ENCODE assay signal across 8 cellular contexts in genomic region chr17:67546578-67547527, GRCh38.
A peak's percentile ranks its signal among the peaks of the same experiment; 100 is the strongest.
DNase-seq lines count a peak whose midpoint lies in the region; ATAC-seq, FAIRE-seq and TF ChIP-seq lines count a peak whose summit lies in the region.

No MANE protein-coding gene starts in this region.

- H3K9me3 ChIP-seq in heart left ventricle (no peaks in the 10 kb centered on the region), testis (no peaks in the 10 kb centered on the region)

- 48 to 56% (median 49%) methylated on average over 11 of the region's 11 CpGs for WGBS in heart left ventricle, 4 donors
- WGBS in testis, 2 donors, result 49 to 56% methylated on average over 11 of the region's 11 CpGs

- H3K27ac Mint-ChIP-seq in GM23338, result no peak overlapping the region

- H3K27ac ChIP-seq in GM23338 (ENCODE audit: low read depth) (no peak overlapping the region), heart left ventricle (peak overlapping the region in 7 of 12 donors; percentile 18 to 67 (median 43)), testis (peak overlapping the region in 1 of 2 donors; percentile 14)

- H3K4me1 Mint-ChIP-seq in GM23338, result peaks cover 23% of the 10 kb centered on the region

- DNase-seq in GM18507 (ENCODE audit: extremely low spot score, insufficient read length, low read depth) (peak; percentile 60), GM23338 (ENCODE audit: low spot score) (peak; percentile 40), NCI-H446 treated with DMSO at 0.1 percent for 48 hours (lab: John Stamatoyannopoulos, UW) (peak; percentile 7), heart left ventricle (peak; percentile 55 to 72 (median 68)), testis (peak; percentile 93), UCSD-AML1 (lab: John Stamatoyannopoulos, UW; ENCODE audit: unreplicated experiment) (no peak), superior temporal gyrus (ENCODE audit: extremely low spot score) (no peak), NCI-H526 treated with DMSO at 0.1 percent for 48 hours (lab: John Stamatoyannopoulos, UW) (no peak)

- H3K4me1 ChIP-seq in GM23338 (ENCODE audit: insufficient read depth) (peaks cover 16% of the 10 kb centered on the region), heart left ventricle (peaks cover 0 to 32% (median 11%) of the 10 kb centered on the region in 12 donors), testis (peaks cover 22% of the 10 kb centered on the region)

- H3F3A ChIP-seq in GM23338 (replicated peaks; ENCODE audit: low read depth), result 0 out of 2 replicates have a peak, but pooled peaks cover 3% of the 10 kb centered on the region

- no peak overlapping the region for H3K4me3 ChIP-seq in GM23338
- no peak overlapping the region for H3K4me3 ChIP-seq in heart left ventricle
- no peak overlapping the region for H3K4me3 ChIP-seq in testis

- no peaks in the 10 kb centered on the region for H3K36me3 ChIP-seq in GM23338 (ENCODE audit: insufficient read depth)
- H3K36me3 ChIP-seq in heart left ventricle, result no peaks in the 10 kb centered on the region
- no peaks in the 10 kb centered on the region for H3K36me3 ChIP-seq in testis (ENCODE audit: low read depth, missing control alignments)

- peak; percentile 72 for FAIRE-seq in GM18507 (lab: Jason Lieb, UNC)

- peak; percentile 55 for ATAC-seq in GM23338
- peak in 3 of 4 donors; percentile 77 to 85 (median 82) for ATAC-seq in heart left ventricle

- H2AFZ ChIP-seq in GM23338, result no peak overlapping the region

- peaks cover 4% of the 10 kb centered on the region; the same call in 1 of the 2 replicates for H3K79me2 ChIP-seq in GM23338 (replicated peaks; ENCODE audit: insufficient read depth)

- no peak overlapping the region for H3K4me2 ChIP-seq in GM23338

- TF ChIP-seq POLR2A in heart left ventricle (IDR thresholded peaks at IDR 0.05) (no peak), testis (IDR thresholded peaks at IDR 0.05) (no peak)

- no peaks in the 10 kb centered on the region for H3K9me3 Mint-ChIP-seq in GM23338

- 0 out of 2 replicates have a peak, but pooled peaks cover 5% of the 10 kb centered on the region for H3K9me2 ChIP-seq in GM23338 (ENCODE audit: insufficient read depth)

- no peaks in the 10 kb centered on the region for H3K36me3 Mint-ChIP-seq in GM23338 (ENCODE audit: low read depth)

- H4K20me1 ChIP-seq in GM23338 (replicated peaks; ENCODE audit: insufficient read depth), result 0 out of 2 replicates have a peak, but pooled peaks cover 5% of the 10 kb centered on the region

- H3K27me3 Mint-ChIP-seq in GM23338 (ENCODE audit: insufficient read depth, low read depth, poor library complexity), result peaks cover 4% of the 10 kb centered on the region

- intact Hi-C loops in heart left ventricle (cut with DNase I), result no loop called here
- intact Hi-C loops in testis (cut with DNase I; ENCODE audit: low total_unique reads), result no loop called here

- H3K4me3 Mint-ChIP-seq in GM23338, result no peak overlapping the region

- H3K27me3 ChIP-seq in GM23338 (ENCODE audit: insufficient read depth), result no peaks in the 10 kb centered on the region
- H3K27me3 ChIP-seq in heart left ventricle, result no peaks in the 10 kb centered on the region
- H3K27me3 ChIP-seq in testis, result no peaks in the 10 kb centered on the region

- TF ChIP-seq CTCF in GM23338 (conservative IDR thresholded peaks at IDR 0.05; ENCODE audit: low read depth in 2 of 2) (no peak), heart left ventricle (IDR thresholded peaks at IDR 0.05) (peak in 3 of 12 donors; percentile 10 to 17 (median 13)), testis (IDR thresholded peaks at IDR 0.05) (peak in 1 of 3 experiments; percentile 21)

TF ChIP-seq in GM23338, 12 proteins besides CTCF, POLR2A, EP300 and RAD21:
- TF ChIP-seq NANOG (IDR thresholded peaks at IDR 0.05; ENCODE audit: borderline replicate concordance), result no peak
- TF ChIP-seq ZNF114 (CRISPR knock-in tag; IDR thresholded peaks at IDR 0.05), result no peak
- TF ChIP-seq EZH2 (IDR thresholded peaks at IDR 0.05; ENCODE audit: low read depth, unreplicated experiment), result no peak
- no peak for TF ChIP-seq ETS1 (IDR thresholded peaks at IDR 0.05)
- TF ChIP-seq, protein P1, sequence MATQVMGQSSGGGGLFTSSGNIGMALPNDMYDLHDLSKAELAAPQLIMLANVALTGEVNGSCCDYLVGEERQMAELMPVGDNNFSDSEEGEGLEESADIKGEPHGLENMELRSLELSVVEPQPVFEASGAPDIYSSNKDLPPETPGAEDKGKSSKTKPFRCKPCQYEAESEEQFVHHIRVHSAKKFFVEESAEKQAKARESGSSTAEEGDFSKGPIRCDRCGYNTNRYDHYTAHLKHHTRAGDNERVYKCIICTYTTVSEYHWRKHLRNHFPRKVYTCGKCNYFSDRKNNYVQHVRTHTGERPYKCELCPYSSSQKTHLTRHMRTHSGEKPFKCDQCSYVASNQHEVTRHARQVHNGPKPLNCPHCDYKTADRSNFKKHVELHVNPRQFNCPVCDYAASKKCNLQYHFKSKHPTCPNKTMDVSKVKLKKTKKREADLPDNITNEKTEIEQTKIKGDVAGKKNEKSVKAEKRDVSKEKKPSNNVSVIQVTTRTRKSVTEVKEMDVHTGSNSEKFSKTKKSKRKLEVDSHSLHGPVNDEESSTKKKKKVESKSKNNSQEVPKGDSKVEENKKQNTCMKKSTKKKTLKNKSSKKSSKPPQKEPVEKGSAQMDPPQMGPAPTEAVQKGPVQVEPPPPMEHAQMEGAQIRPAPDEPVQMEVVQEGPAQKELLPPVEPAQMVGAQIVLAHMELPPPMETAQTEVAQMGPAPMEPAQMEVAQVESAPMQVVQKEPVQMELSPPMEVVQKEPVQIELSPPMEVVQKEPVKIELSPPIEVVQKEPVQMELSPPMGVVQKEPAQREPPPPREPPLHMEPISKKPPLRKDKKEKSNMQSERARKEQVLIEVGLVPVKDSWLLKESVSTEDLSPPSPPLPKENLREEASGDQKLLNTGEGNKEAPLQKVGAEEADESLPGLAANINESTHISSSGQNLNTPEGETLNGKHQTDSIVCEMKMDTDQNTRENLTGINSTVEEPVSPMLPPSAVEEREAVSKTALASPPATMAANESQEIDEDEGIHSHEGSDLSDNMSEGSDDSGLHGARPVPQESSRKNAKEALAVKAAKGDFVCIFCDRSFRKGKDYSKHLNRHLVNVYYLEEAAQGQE (IDR thresholded peaks at IDR 0.05; ENCODE audit: unreplicated experiment), result no peak
TF ChIP-seq in GM23338: peak in this region for 0.

Comparison
In these comparisons a context has a peak if more than half of its experiments do, and no peak if none do; other contexts are left out.
1. DNase-seq: peak in GM18507 (single experiment), GM23338 (single experiment), NCI-H446 treated with DMSO at 0.1 percent for 48 hours (single experiment), heart left ventricle (5 of 5) and testis (single experiment); none in UCSD-AML1 (single experiment), superior temporal gyrus (single experiment) and NCI-H526 treated with DMSO at 0.1 percent for 48 hours (single experiment).